8 cellular contexts compared by ENCODE assay signal in genomic region chr3:143469159-143469558, GRCh38.
"Had no signal": no experiment of that assay in that cellular context is flagged by ENCODE, and none has a peak within 500 bp of the region (broad histone marks: within the 10 kb centered on the region; RNA-seq: fewer than 3 reads in every experiment).

No MANE protein-coding gene starts in this region.

- H3K9me3 ChIP-seq: HAP-1 had no signal

- ATAC-seq: HCT116 had no signal

- H3K27ac ChIP-seq: GM23248, KMS-11 had no signal

- H2AFZ ChIP-seq: GM23248 had no signal

- H3K36me3 ChIP-seq: HAP-1 had no signal

- DNase-seq: GM23248, GOT3, H7, HFFc6, KBM-7 had no signal

- H3K9ac ChIP-seq: GM23248, KMS-11 had no signal

- H3K4me2 ChIP-seq: KMS-11 had no signal

- H3K4me3 ChIP-seq: GM23248, HAP-1 had no signal
